In the genomic region with DNA sequence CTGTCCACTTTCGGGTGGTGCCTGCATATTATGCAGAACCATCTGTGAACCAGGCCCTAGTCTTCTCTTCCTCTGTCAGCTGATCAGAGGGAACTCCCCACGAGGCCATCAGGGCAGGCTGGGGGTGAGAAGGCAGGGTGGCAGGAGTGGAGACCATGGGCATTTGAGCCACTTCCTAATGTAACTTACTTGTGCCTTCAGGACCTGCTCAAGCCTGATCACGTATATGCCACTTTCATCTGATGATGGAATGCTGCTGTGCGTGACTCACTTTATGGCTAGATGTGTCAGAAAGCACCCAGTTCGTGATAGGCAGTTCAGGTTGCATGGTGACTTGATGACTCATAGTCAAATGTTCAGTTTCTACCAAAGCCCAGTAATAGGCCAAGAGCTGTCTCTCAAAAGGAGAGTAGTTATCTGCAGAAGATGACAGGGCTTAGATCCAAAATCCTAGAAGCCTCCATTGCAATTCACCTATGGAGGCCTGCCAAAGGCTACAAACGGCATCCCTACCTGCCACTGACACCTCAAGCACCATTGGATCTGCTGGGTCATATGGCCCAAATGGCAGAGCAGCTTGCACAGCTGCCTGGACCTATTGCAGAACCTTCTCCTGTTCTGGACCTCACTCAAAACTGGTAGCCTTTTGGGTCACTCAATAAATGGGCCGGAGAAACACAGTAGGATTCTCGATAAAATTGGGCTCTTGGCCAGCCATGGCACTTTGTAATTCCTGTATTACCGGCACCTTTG, we compare ENCODE assay signal across 1 cellular context.
TF ChIP-seq lines count a peak whose summit lies in the region.
"Not testable (repeated sequence)": the region's sequence is repeated elsewhere in the genome, so short reads cannot be mapped to it uniquely, and the experiment has no call there.

No MANE protein-coding gene starts in this region.

TF ChIP-seq in K562, 482 proteins besides CTCF, POLR2A, EP300 and RAD21 (continued from another document):
- TF ChIP-seq TRIM24 (IDR thresholded peaks at IDR 0.05) = peak in 1 of 2 experiments; percentile 48; a peak in 1 of 4 replicates
- TF ChIP-seq JUN (IDR thresholded peaks at IDR 0.05; ENCODE audit: borderline replicate concordance, low read depth, low read length) = peak; percentile 77; the same call in 1 of the 2 replicates
- not testable (repeated sequence) for TF ChIP-seq JUN (CRISPR knock-in tag; IDR thresholded peaks at IDR 0.05; ENCODE audit: borderline replicate concordance)
- TF ChIP-seq NRF1 (conservative IDR thresholded peaks at IDR 0.05 in 1 of 2, IDR thresholded peaks at IDR 0.05 in 1 of 2) = peak; percentile 25 to 38; a peak in 1 of 4 replicates
- peak; percentile 46; the same call in 1 of the 2 replicates for TF ChIP-seq DPF2 (IDR thresholded peaks at IDR 0.05)
- peak; percentile 97 for TF ChIP-seq JUNB (CRISPR knock-in tag; conservative IDR thresholded peaks at IDR 0.05)
- TF ChIP-seq, protein P1, sequence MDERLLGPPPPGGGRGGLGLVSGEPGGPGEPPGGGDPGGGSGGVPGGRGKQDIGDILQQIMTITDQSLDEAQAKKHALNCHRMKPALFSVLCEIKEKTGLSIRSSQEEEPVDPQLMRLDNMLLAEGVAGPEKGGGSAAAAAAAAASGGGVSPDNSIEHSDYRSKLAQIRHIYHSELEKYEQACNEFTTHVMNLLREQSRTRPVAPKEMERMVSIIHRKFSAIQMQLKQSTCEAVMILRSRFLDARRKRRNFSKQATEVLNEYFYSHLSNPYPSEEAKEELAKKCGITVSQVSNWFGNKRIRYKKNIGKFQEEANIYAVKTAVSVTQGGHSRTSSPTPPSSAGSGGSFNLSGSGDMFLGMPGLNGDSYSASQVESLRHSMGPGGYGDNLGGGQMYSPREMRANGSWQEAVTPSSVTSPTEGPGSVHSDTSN (CRISPR knock-in tag; IDR thresholded peaks at IDR 0.05; ENCODE audit: low read depth) = 0 out of 2 replicates have a peak, but pooled peaks have one; percentile 28
- TF ChIP-seq, protein P1 (tag; conservative IDR thresholded peaks at IDR 0.05; ENCODE audit: low read depth) = 0 out of 2 replicates have a peak, but pooled peaks have one; percentile 59
- peak; percentile 69; the same call in 1 of the 2 replicates for TF ChIP-seq CTBP1 (IDR thresholded peaks at IDR 0.05; ENCODE audit: borderline replicate concordance)
- peak; percentile 80 for TF ChIP-seq MEIS2 (IDR thresholded peaks at IDR 0.05; ENCODE audit: partially characterized antibody)
- TF ChIP-seq, protein P2, sequence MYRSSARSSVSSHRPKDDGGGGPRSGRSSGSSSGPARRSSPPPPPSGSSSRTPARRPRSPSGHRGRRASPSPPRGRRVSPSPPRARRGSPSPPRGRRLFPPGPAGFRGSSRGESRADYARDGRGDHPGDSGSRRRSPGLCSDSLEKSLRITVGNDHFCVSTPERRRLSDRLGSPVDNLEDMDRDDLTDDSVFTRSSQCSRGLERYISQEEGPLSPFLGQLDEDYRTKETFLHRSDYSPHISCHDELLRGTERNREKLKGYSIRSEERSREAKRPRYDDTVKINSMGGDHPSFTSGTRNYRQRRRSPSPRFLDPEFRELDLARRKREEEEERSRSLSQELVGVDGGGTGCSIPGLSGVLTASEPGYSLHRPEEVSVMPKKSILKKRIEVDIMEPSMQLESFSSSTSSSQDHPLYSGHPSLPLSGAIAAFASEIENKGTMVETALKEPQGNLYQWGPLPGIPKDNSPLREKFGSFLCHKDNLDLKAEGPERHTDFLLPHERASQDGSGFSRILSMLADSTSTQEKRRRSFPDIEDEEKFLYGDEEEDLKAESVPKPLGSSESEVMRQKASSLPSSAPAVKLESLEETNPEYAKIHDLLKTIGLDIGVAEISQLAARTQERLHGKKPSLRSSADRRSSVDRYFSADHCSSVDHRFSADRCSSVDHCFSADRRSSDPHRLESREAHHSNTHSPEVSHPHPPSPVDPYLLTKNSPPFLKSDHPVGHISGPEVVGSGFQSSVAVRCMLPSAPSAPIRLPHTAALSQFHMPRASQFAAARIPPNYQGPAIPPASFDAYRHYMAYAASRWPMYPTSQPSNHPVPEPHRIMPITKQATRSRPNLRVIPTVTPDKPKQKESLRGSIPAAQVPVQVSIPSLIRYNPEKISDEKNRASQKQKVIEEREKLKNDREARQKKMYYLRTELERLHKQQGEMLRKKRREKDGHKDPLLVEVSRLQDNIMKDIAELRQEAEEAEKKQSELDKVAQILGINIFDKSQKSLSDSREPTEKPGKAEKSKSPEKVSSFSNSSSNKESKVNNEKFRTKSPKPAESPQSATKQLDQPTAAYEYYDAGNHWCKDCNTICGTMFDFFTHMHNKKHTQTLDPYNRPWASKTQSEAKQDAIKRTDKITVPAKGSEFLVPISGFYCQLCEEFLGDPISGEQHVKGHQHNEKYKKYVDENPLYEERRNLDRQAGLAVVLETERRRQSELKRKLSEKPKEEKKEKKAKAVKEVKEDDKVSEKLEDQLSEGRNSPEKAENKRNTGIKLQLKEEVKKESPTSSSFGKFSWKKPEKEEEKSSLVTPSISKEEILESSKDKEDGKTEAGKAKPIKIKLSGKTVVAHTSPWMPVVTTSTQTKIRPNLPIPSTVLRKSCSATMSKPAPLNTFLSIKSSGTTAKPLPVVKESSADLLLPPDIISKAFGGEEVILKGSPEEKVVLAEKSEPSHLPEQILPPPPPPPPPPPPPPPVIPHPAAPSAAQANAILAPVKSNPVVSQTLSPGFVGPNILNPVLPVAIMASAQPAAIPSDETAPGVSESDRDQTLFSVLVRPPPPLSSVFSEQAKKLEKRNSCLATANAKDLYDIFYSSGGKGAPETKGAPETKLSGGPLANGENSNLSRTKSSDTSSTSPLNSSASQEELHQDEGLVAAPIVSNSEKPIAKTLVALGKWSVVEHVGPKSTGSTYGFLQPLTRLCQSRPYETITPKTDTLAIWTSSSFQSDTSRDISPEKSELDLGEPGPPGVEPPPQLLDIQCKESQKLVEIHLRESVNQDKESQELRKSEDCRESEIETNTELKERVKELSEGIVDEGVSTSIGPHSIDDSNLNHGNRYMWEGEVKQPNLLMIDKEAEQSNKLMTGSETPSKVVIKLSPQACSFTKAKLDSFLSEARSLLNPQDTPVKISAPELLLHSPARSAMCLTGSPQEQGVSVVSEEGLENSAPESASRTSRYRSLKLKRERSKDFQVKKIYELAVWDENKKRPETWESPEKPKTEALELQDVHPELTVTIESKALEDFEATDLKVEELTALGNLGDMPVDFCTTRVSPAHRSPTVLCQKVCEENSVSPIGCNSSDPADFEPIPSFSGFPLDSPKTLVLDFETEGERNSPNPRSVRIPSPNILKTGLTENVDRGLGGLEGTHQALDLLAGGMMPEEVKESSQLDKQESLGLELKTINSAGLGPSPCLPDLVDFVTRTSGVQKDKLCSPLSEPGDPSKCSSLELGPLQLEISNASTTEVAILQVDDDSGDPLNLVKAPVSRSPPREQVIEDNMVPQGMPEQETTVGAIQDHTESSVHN (IDR thresholded peaks at IDR 0.05; ENCODE audit: borderline replicate concordance in 1 of 2, low read depth in 1 of 2) = peak in 1 of 2 experiments; percentile 54; a peak in 1 of 4 replicates
- peak; percentile 80 for TF ChIP-seq CREM (IDR thresholded peaks at IDR 0.05; ENCODE audit: low read depth)
- TF ChIP-seq C11orf30 (IDR thresholded peaks at IDR 0.05; ENCODE audit: low read depth) = peak; percentile 31; the same call in 1 of the 2 replicates
- 0 out of 2 replicates have a peak, but pooled peaks have one; percentile 36 for TF ChIP-seq CREB1 (IDR thresholded peaks at IDR 0.05)
- TF ChIP-seq CREB1 (CRISPR knock-in tag; IDR thresholded peaks at IDR 0.05) = peak; percentile 74; the same call in 1 of the 2 replicates
- TF ChIP-seq, protein P3, sequence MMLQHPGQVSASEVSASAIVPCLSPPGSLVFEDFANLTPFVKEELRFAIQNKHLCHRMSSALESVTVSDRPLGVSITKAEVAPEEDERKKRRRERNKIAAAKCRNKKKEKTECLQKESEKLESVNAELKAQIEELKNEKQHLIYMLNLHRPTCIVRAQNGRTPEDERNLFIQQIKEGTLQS (IDR thresholded peaks at IDR 0.05) = peak; percentile 98
- TF ChIP-seq, protein P3 (CRISPR knock-in tag; conservative IDR thresholded peaks at IDR 0.05) = peak; percentile 65; the same call in 1 of the 2 replicates
- TF ChIP-seq RFX1 (IDR thresholded peaks at IDR 0.05) = peak; percentile 49
- TF ChIP-seq, protein P4, sequence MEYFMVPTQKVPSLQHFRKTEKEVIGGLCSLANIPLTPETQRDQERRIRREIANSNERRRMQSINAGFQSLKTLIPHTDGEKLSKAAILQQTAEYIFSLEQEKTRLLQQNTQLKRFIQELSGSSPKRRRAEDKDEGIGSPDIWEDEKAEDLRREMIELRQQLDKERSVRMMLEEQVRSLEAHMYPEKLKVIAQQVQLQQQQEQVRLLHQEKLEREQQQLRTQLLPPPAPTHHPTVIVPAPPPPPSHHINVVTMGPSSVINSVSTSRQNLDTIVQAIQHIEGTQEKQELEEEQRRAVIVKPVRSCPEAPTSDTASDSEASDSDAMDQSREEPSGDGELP (CRISPR knock-in tag; IDR thresholded peaks at IDR 0.05; ENCODE audit: borderline replicate concordance) = peak; percentile 60; the same call in 1 of the 2 replicates
- 0 out of 2 replicates have a peak, but pooled peaks have one; percentile 19 for TF ChIP-seq ZNF175 (CRISPR knock-in tag; IDR thresholded peaks at IDR 0.05; ENCODE audit: low read depth)
